In the genomic region with DNA sequence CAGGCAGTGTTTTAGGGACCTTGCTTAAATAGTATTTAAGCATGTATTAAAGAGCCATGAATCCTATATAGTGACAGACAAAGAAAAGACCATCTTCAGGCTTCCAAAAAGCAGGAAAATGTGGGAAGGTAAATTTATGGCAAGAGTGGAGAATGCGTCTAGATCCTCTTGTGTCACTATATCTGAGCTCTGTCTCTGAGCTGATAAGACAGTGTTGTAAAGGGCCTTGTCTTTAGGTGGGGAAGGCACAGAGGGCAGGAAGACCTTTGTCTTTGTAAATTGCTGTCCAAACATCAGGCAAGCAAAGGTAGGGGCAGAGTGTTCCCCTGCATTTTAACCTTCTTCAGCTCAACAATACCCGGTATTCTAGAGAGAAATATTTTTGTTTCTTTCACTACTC, we compare ENCODE assay signal across 13 cellular contexts.
"Had no signal": no experiment of that assay in that cellular context is flagged by ENCODE, and none has a peak within 500 bp of the region (broad histone marks: within the 10 kb centered on the region; RNA-seq: fewer than 3 reads in every experiment).

No MANE protein-coding gene starts in this region.

- H3K9me3 Mint-ChIP-seq: activated CD4-positive, alpha-beta T cell treated with anti-CD3 and anti-CD28 coated beads, Interleukin-2, amount 10 ng/mL, durations not matched to agents 7 days and 5 days; activated naive CD4-positive, alpha-beta T cell treated with anti-CD3 and anti-CD28 coated beads, Interleukin-2, amount 50 U/mL, for 72 hours; natural killer cell treated with Interleukin-12 subunit alpha and Interleukin-12 subunit beta and Interleukin-15 and Interleukin-18, amount 100 ng/mL, for 72 hours; stimulated activated naive CD8-positive, alpha-beta T cell treated with anti-CD3 and anti-CD28 coated beads, Interleukin-15, Interleukin-2, amounts not matched to agents 100 ng/mL and 50 ng/mL, for 24 hours had no signal

- DNase-seq: activated CD4-positive, alpha-beta T cell treated with anti-CD3 and anti-CD28 coated beads, Interleukin-2, amount 10 ng/mL, durations not matched to agents 7 days and 5 days; activated T-cell treated with anti-CD3 and anti-CD28 coated beads, Interleukin-2, amount 50 U/mL, for 1 hour; cerebellar nuclear complex; left cardiac atrium; psoas muscle; stimulated activated CD4-positive, alpha-beta T cell treated with anti-CD3 and anti-CD28 coated beads, Interleukin-4, amount 100 ng/mL, for 1 hour; stimulated activated CD8-positive, alpha-beta memory T cell treated with anti-CD3 and anti-CD28 coated beads, Interleukin-4, amount 100 ng/mL, for 48 hours; upper lobe of right lung had no signal

- H3K36me3 Mint-ChIP-seq: activated naive CD4-positive, alpha-beta T cell treated with anti-CD3 and anti-CD28 coated beads, Interleukin-2, amount 50 U/mL, for 72 hours; natural killer cell treated with Interleukin-12 subunit alpha and Interleukin-12 subunit beta and Interleukin-15 and Interleukin-18, amount 100 ng/mL, for 72 hours had no signal

- H3K4me3 ChIP-seq: lung, psoas muscle, upper lobe of right lung had no signal

- H3K9me3 ChIP-seq: psoas muscle, upper lobe of right lung had no signal

- H3K4me3 Mint-ChIP-seq: activated CD4-positive, alpha-beta T cell treated with anti-CD3 and anti-CD28 coated beads, Interleukin-2, amount 10 ng/mL, durations not matched to agents 7 days and 5 days; natural killer cell treated with Interleukin-12 subunit alpha and Interleukin-12 subunit beta and Interleukin-15 and Interleukin-18, amount 100 ng/mL, for 72 hours; stimulated activated naive CD8-positive, alpha-beta T cell treated with anti-CD3 and anti-CD28 coated beads, Interleukin-15, Interleukin-2, amounts not matched to agents 100 ng/mL and 50 ng/mL, for 24 hours had no signal

- H3K27me3 Mint-ChIP-seq: activated CD4-positive, alpha-beta T cell treated with anti-CD3 and anti-CD28 coated beads, Interleukin-2, amount 10 ng/mL, durations not matched to agents 7 days and 5 days; natural killer cell treated with Interleukin-12 subunit alpha and Interleukin-12 subunit beta and Interleukin-15 and Interleukin-18, amount 100 ng/mL, for 72 hours; stimulated activated naive CD8-positive, alpha-beta T cell treated with anti-CD3 and anti-CD28 coated beads, Interleukin-15, Interleukin-2, amounts not matched to agents 100 ng/mL and 50 ng/mL, for 24 hours had no signal

- H3K36me3 ChIP-seq: brain microvascular endothelial cell, upper lobe of right lung had no signal

- H3K27me3 ChIP-seq: brain microvascular endothelial cell, upper lobe of right lung had no signal

- H3K27ac Mint-ChIP-seq: activated CD4-positive, alpha-beta T cell treated with anti-CD3 and anti-CD28 coated beads, Interleukin-2, amount 10 ng/mL, durations not matched to agents 7 days and 5 days; activated naive CD4-positive, alpha-beta T cell treated with anti-CD3 and anti-CD28 coated beads, Interleukin-2, amount 50 U/mL, for 72 hours; natural killer cell treated with Interleukin-12 subunit alpha and Interleukin-12 subunit beta and Interleukin-15 and Interleukin-18, amount 100 ng/mL, for 72 hours; stimulated activated naive CD8-positive, alpha-beta T cell treated with anti-CD3 and anti-CD28 coated beads, Interleukin-15, Interleukin-2, amounts not matched to agents 100 ng/mL and 50 ng/mL, for 24 hours had no signal

- H3K4me1 ChIP-seq: psoas muscle, upper lobe of right lung had no signal

- ATAC-seq: activated naive CD4-positive, alpha-beta T cell treated with anti-CD3 and anti-CD28 coated beads, Interleukin-2, amount 50 U/mL, for 72 hours; left cardiac atrium; natural killer cell treated with Interleukin-12 subunit alpha and Interleukin-12 subunit beta and Interleukin-15 and Interleukin-18, amount 100 ng/mL, for 72 hours; psoas muscle; upper lobe of right lung had no signal

- H3K27ac ChIP-seq: brain microvascular endothelial cell, psoas muscle, upper lobe of right lung had no signal

- H3K4me1 Mint-ChIP-seq: activated CD4-positive, alpha-beta T cell treated with anti-CD3 and anti-CD28 coated beads, Interleukin-2, amount 10 ng/mL, durations not matched to agents 7 days and 5 days had no signal
